Comparison of ENCODE assay signal across 1 cellular context in the genomic region with DNA sequence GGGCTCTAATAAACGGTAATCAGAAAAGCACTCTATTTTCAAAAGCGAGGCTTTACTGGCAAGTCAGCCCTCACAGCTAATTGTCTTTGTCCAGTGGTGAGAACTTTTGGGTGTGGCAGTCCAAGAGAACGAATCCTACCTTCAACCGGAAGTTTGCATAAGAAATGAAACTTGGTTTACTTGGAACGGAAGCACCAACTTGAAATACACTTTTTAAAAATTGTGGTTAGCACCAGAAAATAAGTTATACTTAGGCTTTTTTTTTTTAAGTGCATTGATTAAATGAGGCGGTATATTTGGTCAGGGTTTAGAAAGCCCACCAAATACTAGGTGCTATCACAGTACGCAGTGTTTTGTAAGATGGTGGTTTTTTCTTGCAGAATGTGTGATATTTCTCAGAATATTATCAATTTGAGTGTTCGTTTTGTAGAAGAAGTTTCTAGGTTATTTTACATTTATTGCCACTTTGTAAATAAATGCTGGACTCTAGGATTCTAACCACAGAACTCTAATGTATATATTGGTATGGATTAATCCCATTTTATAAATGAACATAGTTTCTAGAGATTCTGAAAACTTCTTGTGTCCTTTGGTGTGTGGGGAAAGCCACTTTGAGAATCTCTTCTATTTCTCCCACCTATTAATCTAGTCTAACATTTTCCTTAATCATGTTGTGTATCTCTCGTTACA.
TF ChIP-seq lines count a peak whose summit lies in the region.

No MANE protein-coding gene starts in this region.

TF ChIP-seq in H1, 55 proteins besides CTCF, POLR2A, EP300 and RAD21:
- TF ChIP-seq CBX5 (IDR thresholded peaks at IDR 0.05; ENCODE audit: low read depth, low read length) (no peak), HDAC2 (IDR thresholded peaks at IDR 0.05; ENCODE audit: borderline replicate concordance in 1 of 2, low read depth in 2 of 2, low read length in 2 of 2) (no peak), CHD2 (IDR thresholded peaks at IDR 0.05; ENCODE audit: low read length) (no peak), EGR1 (IDR thresholded peaks at IDR 0.05; ENCODE audit: borderline replicate concordance, low read depth, low read length) (no peak), USF2 (IDR thresholded peaks at IDR 0.05; ENCODE audit: low read length) (no peak), SP4 (IDR thresholded peaks at IDR 0.05; ENCODE audit: low read length) (no peak), CTBP2 (IDR thresholded peaks at IDR 0.05; ENCODE audit: borderline replicate concordance, insufficient read depth, insufficient read length, low read length) (no peak), KDM4A (IDR thresholded peaks at IDR 0.05; ENCODE audit: low read depth, low read length, severe bottlenecking) (no peak), TBP (IDR thresholded peaks at IDR 0.05; ENCODE audit: low read depth, low read length) (no peak), CREB1 (IDR thresholded peaks at IDR 0.05) (no peak), NANOG (IDR thresholded peaks at IDR 0.05; ENCODE audit: insufficient read depth, low read depth, low read length, poor library complexity, severe bottlenecking) (no peak)
